Comparison of ENCODE assay signal across 34 cellular contexts in genomic region chr20:62416651-62417637, GRCh38. TPM values are rescaled to one million over a fixed set of nuclear protein-coding genes. Genes with fewer than 3 reads are reported as not detected.
"Had no signal": no experiment of that assay in that cellular context is flagged by ENCODE, and none has a peak within 500 bp of the region (broad histone marks: within the 10 kb centered on the region; RNA-seq: fewer than 3 reads in every experiment).

No MANE protein-coding gene starts in this region.

- H3K27ac Mint-ChIP-seq: dendritic cell treated with granulocyte-macrophage colony-stimulating factor and Interleukin-4, amounts not matched to agents 40 ng/mL and 50 ng/mL, for 4 days; effector memory CD8-positive, alpha-beta T cell; endodermal cell; mesothelial cell of epicardium; naive B cell had no signal

- H3K4me1 Mint-ChIP-seq: endodermal cell had no signal

- H3K4me3 ChIP-seq: colonic mucosa, esophagus squamous epithelium, gastrocnemius medialis, heart right ventricle, left lung, lower lobe of right lung, mucosa of descending colon had no signal

- H3K27me3 ChIP-seq: colonic mucosa had no signal

- H3K36me3 ChIP-seq: colonic mucosa, esophagus squamous epithelium, gastrocnemius medialis, heart right ventricle, left lung, lower lobe of right lung had no signal

- ATAC-seq: effector memory CD8-positive, alpha-beta T cell; esophagus mucosa; gastrocnemius medialis; heart right ventricle; left cardiac atrium; left lung; left ventricle myocardium superior; lower lobe of right lung; mucosa of descending colon had no signal

- H3K36me3 Mint-ChIP-seq: mesothelial cell of epicardium, naive B cell had no signal

- H3K4me1 ChIP-seq: esophagus squamous epithelium, gastrocnemius medialis, heart right ventricle, left lung, lower lobe of right lung had no signal

- H3K27me3 Mint-ChIP-seq: dendritic cell treated with granulocyte-macrophage colony-stimulating factor and Interleukin-4, amounts not matched to agents 40 ng/mL and 50 ng/mL, for 4 days; effector memory CD8-positive, alpha-beta T cell had no signal

- H3K27ac ChIP-seq: colonic mucosa, epithelial cell of prostate, esophagus squamous epithelium, gastrocnemius medialis, heart right ventricle, left lung, lower lobe of right lung had no signal

- FAIRE-seq: endometrium, islet of Langerhans, keratinocyte had no signal

- H3K9me3 Mint-ChIP-seq: dendritic cell treated with granulocyte-macrophage colony-stimulating factor and Interleukin-4, amounts not matched to agents 40 ng/mL and 50 ng/mL, for 4 days; effector memory CD8-positive, alpha-beta T cell; endodermal cell; mesothelial cell of epicardium; naive B cell had no signal

- H3K4me3 Mint-ChIP-seq: dendritic cell treated with granulocyte-macrophage colony-stimulating factor and Interleukin-4, amounts not matched to agents 40 ng/mL and 50 ng/mL, for 4 days; effector memory CD8-positive, alpha-beta T cell; endodermal cell; mesothelial cell of epicardium; naive B cell had no signal

- H3K9me3 ChIP-seq: colonic mucosa, esophagus squamous epithelium, gastrocnemius medialis, heart right ventricle, left lung, lower lobe of right lung, mucosa of descending colon had no signal

- DNase-seq: colonic mucosa; cortex of kidney; effector CD8-positive, alpha-beta T cell; effector memory CD8-positive, alpha-beta T cell; endodermal cell; erythroblast; esophagus squamous epithelium; foreskin fibroblast; foreskin melanocyte; gastrocnemius medialis; glutamatergic neuron; head of caudate nucleus; heart right ventricle; hippocampal formation; left cardiac atrium; left lung; left ventricle myocardium superior; lower lobe of right lung; mesenchymal stem cell; mucosa of descending colon; naive B cell had no signal

RNA-seq across cellular contexts. Expression of gene RBBP8NL, which starts 10.4 kb away (rescaled TPM):
- total RNA-seq: dermis microvascular lymphatic vessel endothelial cell, gastrocnemius medialis, glomerular endothelial cell, heart right ventricle, kidney epithelial cell, left cardiac atrium, left ventricle myocardium superior, lung microvascular endothelial cell, mesenteric fat pad had no signal
- polyA plus RNA-seq: heart right ventricle had no signal

RNA-seq across cellular contexts. Expression of gene GATA5, which starts 58.9 kb away (rescaled TPM):
- total RNA-seq: dermis microvascular lymphatic vessel endothelial cell, esophagus mucosa, gastrocnemius medialis, glomerular endothelial cell, kidney epithelial cell, lung microvascular endothelial cell, myocyte had no signal
- polyA plus RNA-seq: keratinocyte had no signal
